25 cellular contexts compared by ENCODE assay signal in the genomic region with DNA sequence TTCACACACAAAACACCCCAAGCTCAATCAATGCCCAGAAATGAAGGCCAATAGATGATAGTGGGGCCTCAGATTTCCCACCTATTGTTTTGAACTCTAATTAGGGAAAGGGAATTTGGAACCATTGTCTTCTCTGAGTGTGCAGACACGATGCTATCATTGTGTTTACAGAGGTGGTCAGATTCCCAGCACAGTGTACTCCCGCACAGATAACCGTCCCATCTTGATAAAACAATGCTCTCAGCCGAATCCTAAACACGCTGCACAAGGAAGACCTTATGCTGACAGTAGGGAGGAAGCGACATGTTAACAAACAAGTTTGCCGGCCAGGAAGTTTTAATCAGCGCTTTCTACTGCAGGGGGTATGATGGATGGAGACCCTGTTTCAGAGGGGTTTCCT.
"Had no signal": no experiment of that assay in that cellular context is flagged by ENCODE, and none has a peak within 500 bp of the region (broad histone marks: within the 10 kb centered on the region; RNA-seq: fewer than 3 reads in every experiment).

No MANE protein-coding gene starts in this region.

- H3K4me3 ChIP-seq: breast epithelium, Peyer's patch, SJCRH30 had no signal

- DNase-seq: activated CD4-positive, alpha-beta memory T cell treated with anti-CD3 and anti-CD28 coated beads, Interleukin-2, amount 10 ng/mL, durations not matched to agents 7 days and 5 days; activated CD4-positive, alpha-beta T cell treated with anti-CD3 and anti-CD28 coated beads for 36 hours; activated CD4-positive, alpha-beta T cell treated with anti-CD3 and anti-CD28 coated beads, Interleukin-2, amount 50 U/mL, for 1 hour; activated effector memory CD4-positive, alpha-beta T cell treated with Interleukin-2 at 50 U/mL for 16 hours; activated naive CD4-positive, alpha-beta T cell; activated T-cell treated with anti-CD3 and anti-CD28 coated beads for 4 hours; aorta; caudate nucleus; MM.1S; NCI-H1105; NCI-H1436; NCI-H187 treated with DMSO at 0.1 percent for 48 hours; NCI-H2081 treated with DMSO at 0.1 percent for 48 hours; NCI-H226; NCI-H510A; NCI-H526 treated with DMSO at 0.1 percent for 48 hours; Peyer's patch; Right ventricle myocardium superior; SJCRH30; SK-N-SH; T-helper 1 cell; WERI-Rb-1 had no signal

- H3K27ac Mint-ChIP-seq: activated CD4-positive, alpha-beta memory T cell treated with anti-CD3 and anti-CD28 coated beads, Interleukin-2, amount 10 ng/mL, durations not matched to agents 7 days and 5 days; activated CD4-positive, alpha-beta T cell treated with anti-CD3 and anti-CD28 coated beads for 36 hours; activated naive CD4-positive, alpha-beta T cell treated with anti-CD3 and anti-CD28 coated beads, Interleukin-2, amount 50 U/mL, for 24 hours had no signal

- H3K4me3 Mint-ChIP-seq: activated CD4-positive, alpha-beta memory T cell treated with anti-CD3 and anti-CD28 coated beads, Interleukin-2, amount 10 ng/mL, durations not matched to agents 7 days and 5 days; activated CD4-positive, alpha-beta T cell treated with anti-CD3 and anti-CD28 coated beads for 36 hours; activated naive CD4-positive, alpha-beta T cell treated with anti-CD3 and anti-CD28 coated beads, Interleukin-2, amount 50 U/mL, for 24 hours had no signal

- ATAC-seq: activated CD4-positive, alpha-beta T cell treated with anti-CD3 and anti-CD28 coated beads for 36 hours had no signal

- H3K27ac ChIP-seq: Peyer's patch, RWPE1, SJCRH30, WERI-Rb-1 had no signal

- H3K9me3 Mint-ChIP-seq: activated naive CD4-positive, alpha-beta T cell treated with anti-CD3 and anti-CD28 coated beads, Interleukin-2, amount 50 U/mL, for 24 hours had no signal
